1 cellular context compared by ENCODE assay signal in the genomic region with DNA sequence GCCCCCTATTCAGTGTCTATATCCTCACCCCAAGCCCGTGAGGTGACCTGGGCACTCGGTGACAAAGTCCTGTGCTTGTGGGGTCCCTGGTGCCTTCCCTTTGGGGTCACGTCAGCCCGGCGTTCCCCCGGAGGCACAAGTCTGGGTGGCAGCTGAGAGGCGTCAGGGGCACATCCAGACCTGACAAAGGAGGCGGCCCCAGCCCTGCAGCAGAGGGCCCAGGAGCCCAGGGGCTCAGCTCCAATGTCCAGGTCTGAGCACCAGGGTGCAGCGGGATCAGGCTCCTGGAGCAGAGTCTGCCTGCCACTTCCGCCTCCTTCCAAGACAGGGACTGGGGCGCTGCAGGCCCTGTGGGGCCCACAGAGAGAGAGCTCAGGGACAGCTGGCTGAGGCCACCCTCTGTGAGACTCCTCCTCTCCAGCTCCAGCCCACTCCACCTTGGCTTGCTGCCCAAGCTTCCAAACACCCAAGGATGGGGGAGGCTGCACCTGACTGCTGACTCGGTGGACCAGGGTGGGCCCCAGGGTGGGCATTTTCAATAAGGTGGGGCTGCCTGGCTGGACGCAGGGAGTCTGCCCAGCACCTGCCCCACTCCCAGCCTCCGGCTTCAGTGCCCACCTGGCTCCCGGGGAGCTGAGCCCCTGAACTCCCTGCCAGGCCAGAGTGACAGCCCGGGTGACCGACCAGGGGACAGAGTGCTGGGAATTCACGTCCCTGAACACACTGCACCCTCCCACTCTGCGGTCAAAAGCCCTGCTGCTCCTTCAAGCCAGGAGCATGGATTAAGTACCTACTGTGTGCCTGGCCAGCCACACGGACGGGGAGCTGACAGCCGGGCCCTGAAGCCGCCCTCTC.
TF ChIP-seq lines count a peak whose summit lies in the region.

No MANE protein-coding gene starts in this region.

TF ChIP-seq in GM23338, 12 proteins besides CTCF, POLR2A, EP300 and RAD21 (continued from another document):
- TF ChIP-seq ZNF462 (CRISPR knock-in tag; IDR thresholded peaks at IDR 0.05) (no peak), ZNF331 (CRISPR knock-in tag; IDR thresholded peaks at IDR 0.05; ENCODE audit: low read depth) (no peak), EZH2phosphoT487 (IDR thresholded peaks at IDR 0.05; ENCODE audit: unreplicated experiment) (no peak), JUNB (IDR thresholded peaks at IDR 0.05; ENCODE audit: unreplicated experiment) (no peak), EZH2 (IDR thresholded peaks at IDR 0.05; ENCODE audit: low read depth, unreplicated experiment) (no peak)
- TF ChIP-seq, protein P1, sequence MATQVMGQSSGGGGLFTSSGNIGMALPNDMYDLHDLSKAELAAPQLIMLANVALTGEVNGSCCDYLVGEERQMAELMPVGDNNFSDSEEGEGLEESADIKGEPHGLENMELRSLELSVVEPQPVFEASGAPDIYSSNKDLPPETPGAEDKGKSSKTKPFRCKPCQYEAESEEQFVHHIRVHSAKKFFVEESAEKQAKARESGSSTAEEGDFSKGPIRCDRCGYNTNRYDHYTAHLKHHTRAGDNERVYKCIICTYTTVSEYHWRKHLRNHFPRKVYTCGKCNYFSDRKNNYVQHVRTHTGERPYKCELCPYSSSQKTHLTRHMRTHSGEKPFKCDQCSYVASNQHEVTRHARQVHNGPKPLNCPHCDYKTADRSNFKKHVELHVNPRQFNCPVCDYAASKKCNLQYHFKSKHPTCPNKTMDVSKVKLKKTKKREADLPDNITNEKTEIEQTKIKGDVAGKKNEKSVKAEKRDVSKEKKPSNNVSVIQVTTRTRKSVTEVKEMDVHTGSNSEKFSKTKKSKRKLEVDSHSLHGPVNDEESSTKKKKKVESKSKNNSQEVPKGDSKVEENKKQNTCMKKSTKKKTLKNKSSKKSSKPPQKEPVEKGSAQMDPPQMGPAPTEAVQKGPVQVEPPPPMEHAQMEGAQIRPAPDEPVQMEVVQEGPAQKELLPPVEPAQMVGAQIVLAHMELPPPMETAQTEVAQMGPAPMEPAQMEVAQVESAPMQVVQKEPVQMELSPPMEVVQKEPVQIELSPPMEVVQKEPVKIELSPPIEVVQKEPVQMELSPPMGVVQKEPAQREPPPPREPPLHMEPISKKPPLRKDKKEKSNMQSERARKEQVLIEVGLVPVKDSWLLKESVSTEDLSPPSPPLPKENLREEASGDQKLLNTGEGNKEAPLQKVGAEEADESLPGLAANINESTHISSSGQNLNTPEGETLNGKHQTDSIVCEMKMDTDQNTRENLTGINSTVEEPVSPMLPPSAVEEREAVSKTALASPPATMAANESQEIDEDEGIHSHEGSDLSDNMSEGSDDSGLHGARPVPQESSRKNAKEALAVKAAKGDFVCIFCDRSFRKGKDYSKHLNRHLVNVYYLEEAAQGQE (IDR thresholded peaks at IDR 0.05; ENCODE audit: unreplicated experiment) = no peak
